Comparison of ENCODE assay signal across 22 cellular contexts in the genomic region with DNA sequence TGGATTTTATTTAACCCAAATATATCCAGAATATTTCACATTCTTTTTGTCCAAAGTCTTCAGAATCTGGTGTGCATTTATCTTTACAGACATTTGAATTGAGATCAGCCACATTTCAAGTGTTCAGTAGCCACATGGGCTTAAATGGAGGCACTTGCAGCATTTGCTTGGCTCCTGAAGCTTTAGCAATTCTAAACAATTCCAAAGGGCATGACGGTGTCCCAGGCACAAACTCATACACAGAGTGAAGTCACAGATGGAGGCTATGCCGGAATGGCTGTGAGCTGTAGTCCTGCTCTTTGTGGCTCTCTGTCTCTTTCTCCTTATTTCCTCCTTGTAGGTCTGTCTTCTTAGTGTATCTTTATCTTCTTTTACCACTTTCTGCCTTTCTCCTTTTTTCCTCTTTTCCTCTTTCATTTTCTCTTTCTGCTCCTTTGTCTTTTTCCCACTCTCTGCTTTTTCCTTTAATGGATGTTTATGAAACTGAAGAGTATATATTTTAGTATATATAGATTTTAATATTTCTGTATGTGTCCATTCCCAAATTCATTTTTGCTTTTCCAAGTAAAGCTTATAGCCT. TPM values are rescaled to one million over a fixed set of nuclear protein-coding genes. Genes with fewer than 3 reads are reported as not detected.
DNase-seq lines count a peak whose midpoint lies in the region; ATAC-seq and TF ChIP-seq lines count a peak whose summit lies in the region.
"Had no signal": no experiment of that assay in that cellular context is flagged by ENCODE, and none has a peak within 500 bp of the region (broad histone marks: within the 10 kb centered on the region; RNA-seq: fewer than 3 reads in every experiment).

No MANE protein-coding gene starts in this region.

- peaks cover 64% of the 10 kb centered on the region for H3K36me3 Mint-ChIP-seq in Caco-2 (ENCODE audit: insufficient read depth, unreplicated experiment)
- peaks cover 28% of the 10 kb centered on the region for H3K36me3 Mint-ChIP-seq in activated T-helper 1 cell treated with anti-CD3 and anti-CD28 coated beads, Interleukin-12 subunit alpha, Interleukin-12 subunit beta, Interleukin-2, Interleukin-4 antibody, amounts not matched to agents 30 ng/mL and 10 ng/mL and 1 ng/mL, durations not matched to agents 14 hours and 24 hours and 36 hours (ENCODE audit: low read depth)

- H3K4me1 ChIP-seq in Caco-2 (peaks cover 67% of the 10 kb centered on the region), stomach smooth muscle (ENCODE audit: control insufficient read depth, insufficient read depth, low read length) (peaks cover 21% of the 10 kb centered on the region)
- H3K4me1 ChIP-seq: suprapubic skin had no signal

- H3K27ac Mint-ChIP-seq in Caco-2 (ENCODE audit: unreplicated experiment): peak overlapping the region; percentile 36
- H3K27ac Mint-ChIP-seq in activated T-helper 1 cell treated with anti-CD3 and anti-CD28 coated beads, Interleukin-12 subunit alpha, Interleukin-12 subunit beta, Interleukin-2, Interleukin-4 antibody, amounts not matched to agents 30 ng/mL and 10 ng/mL and 1 ng/mL, durations not matched to agents 14 hours and 24 hours and 36 hours: peak overlapping the region; percentile 30
- H3K27ac Mint-ChIP-seq: activated T-helper 2 cell treated with anti-CD3 and anti-CD28 coated beads, Interferon-gamma antibody, Interleukin-2, Interleukin-4, amounts not matched to agents 10 μg/mL and 5 μg/mL and 100 μg/mL, durations not matched to agents 14 hours and 24 hours and 36 hours; dendritic cell treated with granulocyte-macrophage colony-stimulating factor and Interleukin-4, amounts not matched to agents 40 ng/mL and 50 ng/mL, for 4 days had no signal

- peaks cover 8% of the 10 kb centered on the region for H3K36me3 ChIP-seq in Caco-2 (ENCODE audit: control insufficient read depth, insufficient read depth, low read length)
- H3K36me3 ChIP-seq in stomach smooth muscle (ENCODE audit: control insufficient read depth in 2 of 2, insufficient read depth in 2 of 2, low read length in 2 of 2): no peaks in the 10 kb centered on the region

- H3K27ac ChIP-seq in stomach smooth muscle (ENCODE audit: low read length): peak overlapping the region; percentile 12
- H3K27ac ChIP-seq: suprapubic skin, vagina had no signal

- POLR2A ChIA-PET in Caco-2 (lab: Charles Lee): no interaction called here

- H3K27me3 ChIP-seq in Caco-2 (replicated peaks; ENCODE audit: control insufficient read depth, insufficient read depth, low read length) (no peaks in the 10 kb centered on the region), stomach smooth muscle (ENCODE audit: control insufficient read depth in 1 of 2, insufficient read depth in 2 of 2, low read length in 2 of 2) (no peaks in the 10 kb centered on the region)
- H3K27me3 ChIP-seq: suprapubic skin, vagina had no signal

- peak; percentile 68 for ATAC-seq in left lobe of liver
- ATAC-seq: activated CD4-positive, alpha-beta T cell treated with anti-CD3 and anti-CD28 coated beads for 36 hours; activated CD8-positive, alpha-beta memory T cell treated with anti-CD3 and anti-CD28 coated beads, Interleukin-2, amount 10 ng/mL, durations not matched to agents 7 days and 5 days; lower lobe of right lung; SK-N-SH treated with all-trans-retinoic acid at 6 μM for 48 hours had no signal

- H3K4me3 Mint-ChIP-seq in Caco-2 (ENCODE audit: unreplicated experiment): peak overlapping the region; percentile 10
- H3K4me3 Mint-ChIP-seq in activated T-helper 1 cell treated with anti-CD3 and anti-CD28 coated beads, Interleukin-12 subunit alpha, Interleukin-12 subunit beta, Interleukin-2, Interleukin-4 antibody, amounts not matched to agents 30 ng/mL and 10 ng/mL and 1 ng/mL, durations not matched to agents 14 hours and 24 hours and 36 hours: no peak overlapping the region
- H3K4me3 Mint-ChIP-seq: activated CD4-positive, alpha-beta T cell treated with anti-CD3 and anti-CD28 coated beads for 36 hours; activated CD8-positive, alpha-beta memory T cell treated with anti-CD3 and anti-CD28 coated beads, Interleukin-2, amount 10 ng/mL, durations not matched to agents 7 days and 5 days; dendritic cell treated with granulocyte-macrophage colony-stimulating factor and Interleukin-4, amounts not matched to agents 40 ng/mL and 50 ng/mL, for 4 days had no signal

- CTCF ChIA-PET in Caco-2 (lab: Charles Lee): no interaction called here

- H3K27me3 Mint-ChIP-seq in Caco-2 (ENCODE audit: insufficient read depth, unreplicated experiment): no peaks in the 10 kb centered on the region
- H3K27me3 Mint-ChIP-seq in activated T-helper 1 cell treated with anti-CD3 and anti-CD28 coated beads, Interleukin-12 subunit alpha, Interleukin-12 subunit beta, Interleukin-2, Interleukin-4 antibody, amounts not matched to agents 30 ng/mL and 10 ng/mL and 1 ng/mL, durations not matched to agents 14 hours and 24 hours and 36 hours (ENCODE audit: insufficient read depth): no peaks in the 10 kb centered on the region
- H3K27me3 Mint-ChIP-seq: activated CD4-positive, alpha-beta T cell treated with anti-CD3 and anti-CD28 coated beads for 36 hours; activated CD8-positive, alpha-beta memory T cell treated with anti-CD3 and anti-CD28 coated beads, Interleukin-2, amount 10 ng/mL, durations not matched to agents 7 days and 5 days; dendritic cell treated with granulocyte-macrophage colony-stimulating factor and Interleukin-4, amounts not matched to agents 40 ng/mL and 50 ng/mL, for 4 days had no signal

- DNase-seq in Caco-2: no peak
- no peak for DNase-seq in activated T-helper 1 cell treated with anti-CD3 and anti-CD28 coated beads, Interleukin-12 subunit alpha, Interleukin-12 subunit beta, Interleukin-2, Interleukin-4 antibody, amounts not matched to agents 30 ng/mL and 10 ng/mL and 1 ng/mL, durations not matched to agents 14 hours and 24 hours and 36 hours (ENCODE audit: low spot score)
- DNase-seq in left lobe of liver (ENCODE audit: low spot score): no peak
- DNase-seq in RPMI8226: no peak
- DNase-seq in activated CD8-positive, alpha-beta memory T cell treated with anti-CD3 and anti-CD28 coated beads, Interleukin-2, amount 50 U/mL, for 4 hours: no peak
- no peak for DNase-seq in GM13976 (ENCODE audit: low spot score)
- DNase-seq: activated CD4-positive, alpha-beta T cell treated with anti-CD3 and anti-CD28 coated beads for 36 hours; activated CD8-positive, alpha-beta memory T cell treated with anti-CD3 and anti-CD28 coated beads, Interleukin-2, amount 10 ng/mL, durations not matched to agents 7 days and 5 days; amniotic stem cell; C1 segment of cervical spinal cord; lower lobe of right lung; NCI-H1436; NCI-H446 treated with DMSO at 0.1 percent for 48 hours; OCI-M1; posterior cingulate gyrus; T-helper 2 cell had no signal

- in situ Hi-C loops in GM13976 (cut with MboI; ENCODE audit: low sequenced_read_pairs, unreplicated experiment): loop anchor here (5.0 kb wide), 1 partner anchor 173 kb away; no protein-coding TSS in a partner anchor

- peaks cover 56% of the 10 kb centered on the region for H3K4me1 Mint-ChIP-seq in Caco-2 (ENCODE audit: low read depth, unreplicated experiment)
- peaks cover 41% of the 10 kb centered on the region for H3K4me1 Mint-ChIP-seq in activated T-helper 1 cell treated with anti-CD3 and anti-CD28 coated beads, Interleukin-12 subunit alpha, Interleukin-12 subunit beta, Interleukin-2, Interleukin-4 antibody, amounts not matched to agents 30 ng/mL and 10 ng/mL and 1 ng/mL, durations not matched to agents 14 hours and 24 hours and 36 hours (ENCODE audit: low read depth)

- BruUV-seq in Caco-2 (replicated peaks; lab: Mats Ljungman, UMichigan): no TSS peak

- H3K4me3 ChIP-seq in Caco-2 (ENCODE audit: low read depth, low read length) (no peak overlapping the region), stomach smooth muscle (ENCODE audit: low read length in 2 of 2) (no peak overlapping the region)
- H3K4me3 ChIP-seq: lower lobe of right lung, suprapubic skin, vagina had no signal

- H3K9me3 Mint-ChIP-seq in Caco-2 (ENCODE audit: unreplicated experiment): no peaks in the 10 kb centered on the region
- H3K9me3 Mint-ChIP-seq in activated T-helper 1 cell treated with anti-CD3 and anti-CD28 coated beads, Interleukin-12 subunit alpha, Interleukin-12 subunit beta, Interleukin-2, Interleukin-4 antibody, amounts not matched to agents 30 ng/mL and 10 ng/mL and 1 ng/mL, durations not matched to agents 14 hours and 24 hours and 36 hours: no peaks in the 10 kb centered on the region
- H3K9me3 Mint-ChIP-seq: activated T-helper 2 cell treated with anti-CD3 and anti-CD28 coated beads, Interferon-gamma antibody, Interleukin-2, Interleukin-4, amounts not matched to agents 10 μg/mL and 5 μg/mL and 100 μg/mL, durations not matched to agents 14 hours and 24 hours and 36 hours; dendritic cell treated with granulocyte-macrophage colony-stimulating factor and Interleukin-4, amounts not matched to agents 40 ng/mL and 50 ng/mL, for 4 days had no signal

- H3K9me3 ChIP-seq in Caco-2: no peaks in the 10 kb centered on the region
- H3K9me3 ChIP-seq in stomach smooth muscle (ENCODE audit: control insufficient read depth in 2 of 2, low read length in 2 of 2): no peaks in the 10 kb centered on the region
- H3K9me3 ChIP-seq: lower lobe of right lung, suprapubic skin, vagina had no signal

- intact Hi-C loops in Caco-2 (cut with micrococcal nuclease; ENCODE audit: unreplicated experiment): loop anchor here (5.0 kb wide), 1 partner anchor 218 kb away; the partner anchor contains the start of gene WDR91
- intact Hi-C loops in activated T-helper 1 cell treated with anti-CD3 and anti-CD28 coated beads, Interleukin-12 subunit alpha, Interleukin-12 subunit beta, Interleukin-2, Interleukin-4 antibody, amounts not matched to agents 30 ng/mL and 10 ng/mL and 1 ng/mL, durations not matched to agents 14 hours and 24 hours and 36 hours (cut with micrococcal nuclease): no loop called here

- H3K9ac ChIP-seq in stomach smooth muscle (ENCODE audit: low read length in 2 of 2): no peak overlapping the region

- no peak for TF ChIP-seq CTCF in Caco-2 (IDR thresholded peaks at IDR 0.05; ENCODE audit: insufficient read depth in 1 of 2, low read depth in 1 of 2, low read length in 1 of 2, severe bottlenecking in 1 of 2, unreplicated experiment in 1 of 2)
- TF ChIP-seq CTCF in GM13976 (IDR thresholded peaks at IDR 0.05; ENCODE audit: borderline replicate concordance, control extremely low read depth, extremely low read depth, insufficient read depth, missing control alignments): no peak

RNA-seq across cellular contexts. Expression of gene AGBL3, which starts 7.7 kb away (rescaled TPM):
- total RNA-seq in Caco-2 (2022) (5.3 and 6.1 TPM in 2 replicates), left lobe of liver (2.1 TPM)
- total RNA-seq in activated T-helper 1 cell treated with anti-CD3 and anti-CD28 coated beads, Interleukin-12 subunit alpha, Interleukin-12 subunit beta, Interleukin-2, Interleukin-4 antibody, amounts not matched to agents 30 ng/mL and 10 ng/mL and 1 ng/mL, durations not matched to agents 14 hours and 24 hours and 36 hours: 1.5 and 1.9 TPM in 2 replicates
